15 cellular contexts compared by ENCODE assay signal in the genomic region with DNA sequence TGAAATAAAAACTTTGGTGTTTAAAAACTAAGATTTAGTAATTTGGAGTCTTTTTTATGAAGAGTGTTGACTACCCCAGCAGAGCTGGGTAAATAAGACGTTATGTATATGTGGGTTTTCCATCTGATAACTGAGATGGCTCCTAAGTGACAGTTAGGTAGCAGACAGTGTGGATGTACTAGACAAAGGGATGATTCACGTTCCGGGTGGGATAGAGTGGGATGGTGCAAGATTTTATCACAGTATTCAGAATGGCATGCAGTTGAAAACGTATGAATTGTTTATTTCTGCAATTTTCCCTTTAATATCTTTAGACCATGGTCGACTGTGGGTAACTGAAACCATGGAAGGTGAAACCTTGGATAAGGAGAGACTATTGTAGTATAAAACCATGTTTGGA. TPM values are rescaled to one million over a fixed set of nuclear protein-coding genes. Genes with fewer than 3 reads are reported as not detected.
A peak's percentile ranks its signal among the peaks of the same experiment; 100 is the strongest.
DNase-seq lines count a peak whose midpoint lies in the region; ATAC-seq, FAIRE-seq and TF ChIP-seq lines count a peak whose summit lies in the region.
"Had no signal": no experiment of that assay in that cellular context is flagged by ENCODE, and none has a peak within 500 bp of the region (broad histone marks: within the 10 kb centered on the region; RNA-seq: fewer than 3 reads in every experiment).

No MANE protein-coding gene starts in this region.

- no peaks in the 10 kb centered on the region for H3K79me2 ChIP-seq in K562 (ENCODE audit: control insufficient read depth, insufficient read depth, low read length)

- no peak for DNase-seq in CD8-positive, alpha-beta T cell
- DNase-seq in HFFc6 (peak; percentile 5), K562 (ENCODE audit: extremely low read depth in 1 of 4, low spot score in 3 of 4) (no peak), NCI-H128 (lab: John Stamatoyannopoulos, UW; ENCODE audit: unreplicated experiment) (no peak), RWPE1 (ENCODE audit: low spot score) (no peak), AG20443 (ENCODE audit: low spot score) (no peak)
- no peak for DNase-seq in naive thymus-derived CD8-positive, alpha-beta T cell
- DNase-seq: COR-L47, H9, NCI-H146, NCI-H446 treated with DMSO at 0.1 percent for 48 hours, NCI-H774, SHP77 treated with DMSO at 0.1 percent for 48 hours had no signal

- whole genome bisulfite sequencing in K562 (ENCODE audit: insufficient coverage, low coverage, missing lambda C conversion rate): 18% methylated on average over 5 of the region's 5 CpGs

- peaks cover 57% of the 10 kb centered on the region for H3K4me1 Mint-ChIP-seq in CD8-positive, alpha-beta T cell (ENCODE audit: low read depth)
- H3K4me1 Mint-ChIP-seq in HFFc6 (ENCODE audit: low read depth): peaks cover 44% of the 10 kb centered on the region
- peaks cover 31 to 74% (median 61%) of the 10 kb centered on the region in 4 donors for H3K4me1 Mint-ChIP-seq in naive thymus-derived CD8-positive, alpha-beta T cell
- H3K4me1 Mint-ChIP-seq: H9 had no signal

- H3K9me3 ChIP-seq in CD8-positive, alpha-beta T cell (ENCODE audit: low read length): no peaks in the 10 kb centered on the region
- no peaks in the 10 kb centered on the region for H3K9me3 ChIP-seq in K562 (replicated peaks; ENCODE audit: control insufficient read depth, insufficient read depth, low read depth, low read length)

- CTCF ChIA-PET in CD8-positive, alpha-beta T cell (lab: Charles Lee): no interaction called here
- CTCF ChIA-PET in K562 (lab: Yijun Ruan, JAX; ENCODE audit: low intra/inter-chr PET ratio): no interaction called here
- CTCF ChIA-PET in RWPE1 (lab: Yijun Ruan, JAX): interaction anchor here (0.8 kb wide), 1 partner anchor 254 kb away, joined by 5 read pairs; no protein-coding TSS in a partner anchor

- TF ChIP-seq RAD21 in K562 (CRISPR knock-in tag; conservative IDR thresholded peaks at IDR 0.05 in 1 of 2, IDR thresholded peaks at IDR 0.05 in 1 of 2): no peak

- no peak for ATAC-seq in CD8-positive, alpha-beta T cell
- ATAC-seq in K562: no peak
- ATAC-seq in naive thymus-derived CD8-positive, alpha-beta T cell: no peak

- no peak overlapping the region for H3K4me2 ChIP-seq in K562 (ENCODE audit: insufficient read depth, low read length)

- no peaks in the 10 kb centered on the region for H3K9me3 Mint-ChIP-seq in CD8-positive, alpha-beta T cell
- no peaks in the 10 kb centered on the region for H3K9me3 Mint-ChIP-seq in HFFc6
- H3K9me3 Mint-ChIP-seq in naive thymus-derived CD8-positive, alpha-beta T cell: no peaks in the 10 kb centered on the region
- H3K9me3 Mint-ChIP-seq: H9 had no signal

- BruUV-seq in K562 (replicated peaks; lab: Mats Ljungman, UMichigan): no TSS peak

- no peaks in the 10 kb centered on the region for H3K27me3 Mint-ChIP-seq in CD8-positive, alpha-beta T cell (ENCODE audit: low read depth)
- H3K27me3 Mint-ChIP-seq in HFFc6 (ENCODE audit: insufficient read depth): no peaks in the 10 kb centered on the region
- H3K27me3 Mint-ChIP-seq in naive thymus-derived CD8-positive, alpha-beta T cell: no peaks in the 10 kb centered on the region

- no peaks in the 10 kb centered on the region for H3K27me3 ChIP-seq in CD8-positive, alpha-beta T cell (ENCODE audit: insufficient read depth, low read length)
- no peaks in the 10 kb centered on the region for H3K27me3 ChIP-seq in K562 (ENCODE audit: control insufficient read depth in 2 of 2, insufficient read depth in 2 of 2, low read length in 2 of 2)

- no peak overlapping the region for H3K4me3 ChIP-seq in CD8-positive, alpha-beta T cell (ENCODE audit: low read depth, low read length)
- no peak overlapping the region for H3K4me3 ChIP-seq in K562

- H3K4me3 Mint-ChIP-seq in CD8-positive, alpha-beta T cell: no peak overlapping the region
- no peak overlapping the region for H3K4me3 Mint-ChIP-seq in HFFc6
- H3K4me3 Mint-ChIP-seq in naive thymus-derived CD8-positive, alpha-beta T cell: no peak overlapping the region
- H3K4me3 Mint-ChIP-seq: H9 had no signal

- POLR2A ChIA-PET in CD8-positive, alpha-beta T cell (lab: Charles Lee): no interaction called here
- POLR2A ChIA-PET in K562 (lab: Yijun Ruan, JAX) (interaction anchor here (0.7 kb wide), 1 partner anchor 15 kb away, joined by 3 read pairs; no protein-coding TSS in a partner anchor), RWPE1 (lab: Yijun Ruan, JAX; ENCODE audit: low non-redundant PET) (no interaction called here)
- POLR2A ChIA-PET in naive thymus-derived CD8-positive, alpha-beta T cell (lab: Charles Lee): interaction anchor here (0.6 kb wide), 1 partner anchor 301 kb away, joined by 3 read pairs; no protein-coding TSS in a partner anchor

- H3K9ac ChIP-seq in K562 (ENCODE audit: insufficient read depth in 1 of 2, low read depth in 2 of 2, low read length in 2 of 2): no peak overlapping the region

- in situ Hi-C loops in K562 (cut with MboI): no loop called here

- H3K27ac ChIP-seq in CD8-positive, alpha-beta T cell (ENCODE audit: low read depth, low read length): no peak overlapping the region
- no peak overlapping the region; the same call in 2 of the 3 replicates for H3K27ac ChIP-seq in K562 (ENCODE audit: extremely low read depth, low read depth, low read length)
- no peak overlapping the region for H3K27ac ChIP-seq in RWPE1

- H2AFZ ChIP-seq in K562 (ENCODE audit: low read depth, low read length): no peak overlapping the region

- H3K36me3 ChIP-seq in CD8-positive, alpha-beta T cell (ENCODE audit: insufficient read depth, low read length): peaks cover 31% of the 10 kb centered on the region
- peaks cover 82% of the 10 kb centered on the region for H3K36me3 ChIP-seq in K562 (ENCODE audit: control insufficient read depth, insufficient read depth, low read length)

- peaks cover 29% of the 10 kb centered on the region for H3K4me1 ChIP-seq in CD8-positive, alpha-beta T cell (ENCODE audit: insufficient read depth, low read length)
- H3K4me1 ChIP-seq in K562 (replicated peaks in 1 of 2; ENCODE audit: control insufficient read depth in 2 of 2, insufficient read depth in 2 of 2, low read length in 2 of 2): 0 out of 5 replicates have a peak, but pooled peaks cover 0 to 5% of the 10 kb centered on the region in 2 experiments

- TF ChIP-seq CTCF in CD8-positive, alpha-beta T cell (IDR thresholded peaks at IDR 0.05): no peak
- TF ChIP-seq CTCF in HFFc6 (IDR thresholded peaks at IDR 0.05) (no peak), K562 (IDR thresholded peaks at IDR 0.05 in 2 of 3, conservative IDR thresholded peaks at IDR 0.05 in 1 of 3; ENCODE audit: insufficient read depth in 2 of 3, low read depth in 1 of 3, low read length in 3 of 3) (no peak), RWPE1 (conservative IDR thresholded peaks at IDR 0.05; ENCODE audit: low read depth) (no peak)

- TF ChIP-seq POLR2A in K562 (conservative IDR thresholded peaks at IDR 0.05): no peak

- peaks cover 85% of the 10 kb centered on the region for H3K36me3 Mint-ChIP-seq in CD8-positive, alpha-beta T cell
- peaks cover 39% of the 10 kb centered on the region for H3K36me3 Mint-ChIP-seq in HFFc6 (ENCODE audit: low read depth)
- peaks cover 5 to 91% (median 38%) of the 10 kb centered on the region in 3 donors for H3K36me3 Mint-ChIP-seq in naive thymus-derived CD8-positive, alpha-beta T cell

- FAIRE-seq in K562 (lab: Jason Lieb, UNC): peak; percentile 32
- FAIRE-seq: GM18507, RCC 7860 had no signal

- intact Hi-C loops in CD8-positive, alpha-beta T cell (cut with DNase I, micrococcal nuclease): loop anchor here in 1 of 2 experiments (10.0 kb wide), 1 partner anchor 683 kb away; the partner anchor contains the start of gene DGKH
- intact Hi-C loops in K562 (cut with micrococcal nuclease): no loop called here

- TF ChIP-seq EP300 in K562 (IDR thresholded peaks at IDR 0.05; ENCODE audit: low read length): no peak

- H4K20me1 ChIP-seq in K562 (replicated peaks; ENCODE audit: control insufficient read depth, insufficient read depth, low read length): no peaks in the 10 kb centered on the region

- H3K27ac Mint-ChIP-seq in CD8-positive, alpha-beta T cell: peak overlapping the region; percentile 29
- peak overlapping the region; percentile 47; the same call in 1 of the 2 replicates for H3K27ac Mint-ChIP-seq in HFFc6
- H3K27ac Mint-ChIP-seq in naive thymus-derived CD8-positive, alpha-beta T cell: peak overlapping the region in 7 of 10 donors; percentile 6 to 86 (median 12)

- H3K9me1 ChIP-seq in K562 (ENCODE audit: control insufficient read depth, insufficient read depth, low read length): no peaks in the 10 kb centered on the region

RNA-seq across cellular contexts. Expression of gene NAA16, which starts 50.4 kb away (rescaled TPM):
- 100 to 1,000 TPM; 103 to 105 TPM for total RNA-seq in CD8-positive, alpha-beta T cell
- total RNA-seq in HFFc6 (2021; fragmentation: NEBNext Ultra II Directional; extraction: Animal tissue kit (Norgen Biotek cat#: 25700)): 10 to 100 TPM in 4 of 6 experiments, 1 to 10 TPM in 2; 8.9 to 13.6 (median 10.2) TPM
- 22.6 and 69.7 TPM in 2 replicates for total RNA-seq in K562 (2011; cell fraction: chromatin; rRNA removed; ENCODE audit: low replicate concordance)
- 8.0 and 12.6 TPM in 2 replicates for total RNA-seq in K562 (2011; cell fraction: nucleolus; rRNA removed)
- total RNA-seq in K562 (2011; cell fraction: nucleoplasm; rRNA removed): 20.5 and 22.8 TPM in 2 replicates
- total RNA-seq in K562 (2014; rRNA removed): 5.7 and 6.2 TPM in 2 replicates
- total RNA-seq in K562 (2014; rRNA removed; fragmentation: Illumina TruSeq; extraction: Trizol): 12.8 and 15.7 TPM in 2 replicates
- total RNA-seq in K562 (2015; rRNA removed; fragmentation: Illumina TruSeq; extraction: Trizol): 11.9 and 12.0 TPM in 2 replicates
- total RNA-seq in K562 (2021): 11.3 and 13.6 TPM in 2 replicates
- 12.0 and 12.8 TPM in 2 replicates for polyA plus RNA-seq in K562 (2011; rRNA removed)
- 1.7 and 5.0 TPM in 2 replicates for polyA plus RNA-seq in K562 (2011; cell fraction: cytosol; rRNA removed)
- polyA plus RNA-seq in K562 (2011; cell fraction: nucleus; rRNA removed): 15.9 and 16.4 TPM in 2 replicates
- 5.9 and 6.6 TPM in 2 replicates for polyA plus RNA-seq in K562 (2012)
- 11.4 and 18.2 TPM in 2 replicates for polyA plus RNA-seq in K562 (2014; fragmentation: Illumina TruSeq; extraction: Trizol)
- 1 to 10 TPM; 3.7 to 3.9 TPM for polyA plus RNA-seq in K562 (2014; fragmentation: Nextera tagmentation; extraction: Ambion mirVana)
- 9.4 and 11.2 TPM in 2 replicates for polyA plus RNA-seq in K562 (2014; rRNA removed)
- polyA minus RNA-seq in K562 (2011; rRNA and poly(A)+ RNA removed): 14.1 and 20.2 TPM in 2 replicates
- 9.9 and 11.7 TPM in 2 replicates for polyA minus RNA-seq in K562 (2011; cell fraction: cytosol; rRNA and poly(A)+ RNA removed)
- polyA minus RNA-seq in K562 (2011; cell fraction: nucleus; rRNA and poly(A)+ RNA removed): 16.7 and 21.1 TPM in 2 replicates
- total RNA-seq in naive thymus-derived CD8-positive, alpha-beta T cell: 10 to 100 TPM; 85.1 to 95.5 TPM
- polyA plus RNA-seq in naive thymus-derived CD8-positive, alpha-beta T cell: 10 to 100 TPM; 22.6 to 43.3 (median 26.5) TPM

Comparison
In these comparisons a context has a peak if more than half of its experiments do, and no peak if none do; other contexts are left out.
1. POLR2A ChIA-PET loops: an anchor here in K562 (0.7 kb wide) and naive thymus-derived CD8-positive, alpha-beta T cell (0.6 kb wide); none called in CD8-positive, alpha-beta T cell and RWPE1.